Comparison of ENCODE assay signal across 9 cellular contexts in genomic region chr22:31748490-31748889, GRCh38. TPM values are rescaled to one million over a fixed set of nuclear protein-coding genes. Genes with fewer than 3 reads are reported as not detected.
A peak's percentile ranks its signal among the peaks of the same experiment; 100 is the strongest.
DNase-seq lines count a peak whose midpoint lies in the region; ATAC-seq and TF ChIP-seq lines count a peak whose summit lies in the region.
"Had no signal": no experiment of that assay in that cellular context is flagged by ENCODE, and none has a peak within 500 bp of the region (broad histone marks: within the 10 kb centered on the region; RNA-seq: fewer than 3 reads in every experiment).

No MANE protein-coding gene starts in this region.

- H3K4me1 Mint-ChIP-seq in activated CD4-positive, alpha-beta T cell treated with anti-CD3 and anti-CD28 coated beads for 36 hours = peaks cover 42% of the 10 kb centered on the region

- CTCF ChIA-PET in activated CD4-positive, alpha-beta T cell treated with anti-CD3 and anti-CD28 coated beads for 36 hours (lab: Charles Lee) = interaction anchor here (1.1 to 1.2 kb wide), 2 partner anchors 83 to 86 kb away, joined by 3 read pairs; partner anchors contain the start of gene PISD

- no peaks in the 10 kb centered on the region for H3K27me3 ChIP-seq in spleen (replicated peaks in 1 of 7)

- H3K36me3 Mint-ChIP-seq in activated CD4-positive, alpha-beta T cell treated with anti-CD3 and anti-CD28 coated beads for 36 hours (ENCODE audit: low read depth) = peaks cover 20% of the 10 kb centered on the region

- in situ Hi-C loops in SK-MEL-5 (cut with HindIII; ENCODE audit: low pct_unique_long_range_greater_than_20kb, low sequenced_read_pairs) = no loop called here

- peaks cover 36 to 94% (median 65%) of the 10 kb centered on the region in 6 donors for H3K4me1 ChIP-seq in spleen

- ATAC-seq in activated CD4-positive, alpha-beta T cell treated with anti-CD3 and anti-CD28 coated beads for 36 hours = no peak
- ATAC-seq in GM21576 (IDR thresholded peaks at IDR 0.05; ENCODE audit: unreplicated experiment) (no peak), HG02642 (IDR thresholded peaks at IDR 0.05; ENCODE audit: poor library complexity, unreplicated experiment) (no peak)

- no peak for DNase-seq in activated CD4-positive, alpha-beta T cell treated with anti-CD3 and anti-CD28 coated beads for 36 hours
- no peak for DNase-seq in activated CD4-positive, alpha-beta T cell treated with anti-CD3 and anti-CD28 coated beads for 1 hour
- DNase-seq in SK-MEL-5 (ENCODE audit: low read depth, low spot score) (peak; percentile 19), foreskin fibroblast (peak in 1 of 2 donors; percentile 34), spleen (no peak), T1000 (lab: John Stamatoyannopoulos, UW) (no peak)
- DNase-seq: NCI-H774 had no signal

- H3K9me3 Mint-ChIP-seq in activated CD4-positive, alpha-beta T cell treated with anti-CD3 and anti-CD28 coated beads for 36 hours (ENCODE audit: low read depth) = no peaks in the 10 kb centered on the region

- H3K36me3 ChIP-seq in spleen = peaks cover 0 to 24% (median 0%) of the 10 kb centered on the region in 6 donors

- peak overlapping the region in 5 of 8 donors; percentile 22 to 98 (median 92) for H3K27ac ChIP-seq in spleen

- H3K9me3 ChIP-seq in spleen = no peaks in the 10 kb centered on the region

- peak overlapping the region; percentile 89 for H3K4me3 Mint-ChIP-seq in activated CD4-positive, alpha-beta T cell treated with anti-CD3 and anti-CD28 coated beads for 36 hours

- intact Hi-C loops in activated CD4-positive, alpha-beta T cell treated with anti-CD3 and anti-CD28 coated beads for 36 hours (cut with DNase I, micrococcal nuclease) = loop anchor here in 1 of 2 experiments (5.0 kb wide), 1 partner anchor 1156 kb away; the partner anchor contains the start of gene PES1
- intact Hi-C loops in spleen (cut with DNase I; ENCODE audit: low total_unique reads) = loop anchor here (10.0 kb wide), 1 partner anchor 84 kb away; the partner anchor contains the start of gene PISD

- 13 to 26% (median 20%) methylated on average over 2 of the region's 2 CpGs for WGBS in spleen, 5 donors

- TF ChIP-seq POLR2A in spleen (IDR thresholded peaks at IDR 0.05) = no peak

- peak overlapping the region; percentile 93 for H3K27ac Mint-ChIP-seq in activated CD4-positive, alpha-beta T cell treated with anti-CD3 and anti-CD28 coated beads for 36 hours

- no peaks in the 10 kb centered on the region for H3K27me3 Mint-ChIP-seq in activated CD4-positive, alpha-beta T cell treated with anti-CD3 and anti-CD28 coated beads for 36 hours

- H3K4me3 ChIP-seq in foreskin fibroblast (ENCODE audit: low read depth in 1 of 2, low read length in 2 of 2) = peak overlapping the region; percentile 92 to 98
- peak overlapping the region in 7 of 8 donors; percentile 80 to 98 (median 95) for H3K4me3 ChIP-seq in spleen

- POLR2A ChIA-PET in activated CD4-positive, alpha-beta T cell treated with anti-CD3 and anti-CD28 coated beads for 36 hours (lab: Charles Lee) = interaction anchor here (0.6 to 1.1 kb wide), 2 partner anchors 10 to 86 kb away, joined by 3 to 4 read pairs; partner anchors contain the start of gene PISD

- TF ChIP-seq CTCF in foreskin fibroblast (IDR thresholded peaks at IDR 0.05; ENCODE audit: low read depth, low read length) (no peak), spleen (IDR thresholded peaks at IDR 0.05 in 8 of 11, conservative IDR thresholded peaks at IDR 0.05 in 3 of 11) (no peak)

RNA-seq across cellular contexts. Expression of gene PRR14L, which starts 1.4 kb away (rescaled TPM):
- total RNA-seq in activated CD4-positive, alpha-beta T cell treated with anti-CD3 and anti-CD28 coated beads for 36 hours = 10 to 100 TPM; 48.2 to 52.2 TPM
- total RNA-seq in SK-MEL-5 (2014; rRNA removed; shearing (Covaris generic)) = 16.1 and 21.0 TPM in 2 replicates
- polyA plus RNA-seq in SK-MEL-5 (2015; cell fraction: cytosol; rRNA removed) = 20.3 and 25.0 TPM in 2 replicates
- polyA plus RNA-seq in SK-MEL-5 (2015; cell fraction: nucleus; rRNA removed) = 40.1 and 40.5 TPM in 2 replicates
- 10 to 100 TPM; 33.5 to 65.4 (median 51.8) TPM for total RNA-seq in spleen
- polyA plus RNA-seq in spleen = 1 to 10 TPM; 3.9 to 6.9 (median 6.8) TPM

RNA-seq across cellular contexts. Expression of gene DEPDC5, which starts 5.3 kb away (rescaled TPM):
- 10 to 100 TPM; 35.3 to 47.1 TPM for total RNA-seq in activated CD4-positive, alpha-beta T cell treated with anti-CD3 and anti-CD28 coated beads for 36 hours
- total RNA-seq in SK-MEL-5 (2014; rRNA removed; shearing (Covaris generic)) = 10.6 and 15.1 TPM in 2 replicates
- polyA plus RNA-seq in SK-MEL-5 (2015; cell fraction: cytosol; rRNA removed) = 12.6 and 15.5 TPM in 2 replicates
- polyA plus RNA-seq in SK-MEL-5 (2015; cell fraction: nucleus; rRNA removed) = 31.1 and 52.5 TPM in 2 replicates
- 10 to 100 TPM; 32.6 to 64.6 (median 52.7) TPM for total RNA-seq in spleen
- 10 to 100 TPM in 2 of 3 donors, 1 to 10 TPM in 1; 9.6 to 21.3 (median 19.8) TPM for polyA plus RNA-seq in spleen
